ENCODE assay signal across 12 cellular contexts in genomic region chr20:34547844-34548613, GRCh38.
"Had no signal": no experiment of that assay in that cellular context is flagged by ENCODE, and none has a peak within 500 bp of the region (broad histone marks: within the 10 kb centered on the region; RNA-seq: fewer than 3 reads in every experiment).

No MANE protein-coding gene starts in this region.

- H3K9me3 ChIP-seq: breast epithelium, esophagus squamous epithelium, thyroid gland had no signal

- H3K27me3 ChIP-seq: breast epithelium, esophagus squamous epithelium, thyroid gland had no signal

- H3K4me1 ChIP-seq: breast epithelium, thyroid gland had no signal

- H3K27ac Mint-ChIP-seq: activated naive CD4-positive, alpha-beta T cell treated with anti-CD3 and anti-CD28 coated beads, Interleukin-2, amount 50 U/mL, for 24 hours; activated T-cell treated with anti-CD3 and anti-CD28 coated beads, Interleukin-2, amount 50 U/mL, for 72 hours; naive thymus-derived CD8-positive, alpha-beta T cell; T-helper 1 cell treated with Interleukin-12 subunit alpha and Interleukin-12 subunit beta and Interleukin-4 antibody, amounts not matched to agents 30 μg/mL and 1 μg/mL, for 36 hours had no signal

- H3K9me3 Mint-ChIP-seq: activated naive CD4-positive, alpha-beta T cell treated with anti-CD3 and anti-CD28 coated beads, Interleukin-2, amount 50 U/mL, for 24 hours; activated T-cell treated with anti-CD3 and anti-CD28 coated beads, Interleukin-2, amount 50 U/mL, for 72 hours; naive thymus-derived CD8-positive, alpha-beta T cell; T-helper 1 cell treated with Interleukin-12 subunit alpha and Interleukin-12 subunit beta and Interleukin-4 antibody, amounts not matched to agents 30 μg/mL and 1 μg/mL, for 36 hours had no signal

- H3K27ac ChIP-seq: breast epithelium, esophagus squamous epithelium, thyroid gland had no signal

- ATAC-seq: activated T-cell treated with anti-CD3 and anti-CD28 coated beads, Interleukin-2, amount 50 U/mL, for 72 hours; naive thymus-derived CD8-positive, alpha-beta T cell had no signal

- H3K27me3 Mint-ChIP-seq: activated naive CD4-positive, alpha-beta T cell treated with anti-CD3 and anti-CD28 coated beads, Interleukin-2, amount 50 U/mL, for 24 hours had no signal

- H3K36me3 Mint-ChIP-seq: activated naive CD4-positive, alpha-beta T cell treated with anti-CD3 and anti-CD28 coated beads, Interleukin-2, amount 50 U/mL, for 24 hours had no signal

- H3K4me3 ChIP-seq: breast epithelium, esophagus squamous epithelium, thyroid gland had no signal

- H3K36me3 ChIP-seq: breast epithelium, esophagus squamous epithelium, thyroid gland had no signal

- DNase-seq: activated CD4-positive, CD25-positive, alpha-beta regulatory T cell treated with anti-CD3 and anti-CD28 coated beads, Interleukin-2, amount 50 U/mL, for 72 hours; activated effector memory CD4-positive, alpha-beta T cell treated with anti-CD3 and anti-CD28 coated beads, Interleukin-2, amount 50 U/mL, for 16 hours; activated T-cell treated with anti-CD3 and anti-CD28 coated beads, Interleukin-2, amount 50 U/mL, for 72 hours; effector CD8-positive, alpha-beta T cell; esophagus squamous epithelium; mesendoderm; stimulated activated naive CD4-positive, alpha-beta T cell treated with Interleukin-2 at 50 U/mL for 16 hours; thyroid gland had no signal

- H3K4me3 Mint-ChIP-seq: activated naive CD4-positive, alpha-beta T cell treated with anti-CD3 and anti-CD28 coated beads, Interleukin-2, amount 50 U/mL, for 24 hours; activated T-cell treated with anti-CD3 and anti-CD28 coated beads, Interleukin-2, amount 50 U/mL, for 72 hours; naive thymus-derived CD8-positive, alpha-beta T cell; T-helper 1 cell treated with Interleukin-12 subunit alpha and Interleukin-12 subunit beta and Interleukin-4 antibody, amounts not matched to agents 30 μg/mL and 1 μg/mL, for 36 hours had no signal
